ENCODE assay signal across 19 cellular contexts in the genomic region with DNA sequence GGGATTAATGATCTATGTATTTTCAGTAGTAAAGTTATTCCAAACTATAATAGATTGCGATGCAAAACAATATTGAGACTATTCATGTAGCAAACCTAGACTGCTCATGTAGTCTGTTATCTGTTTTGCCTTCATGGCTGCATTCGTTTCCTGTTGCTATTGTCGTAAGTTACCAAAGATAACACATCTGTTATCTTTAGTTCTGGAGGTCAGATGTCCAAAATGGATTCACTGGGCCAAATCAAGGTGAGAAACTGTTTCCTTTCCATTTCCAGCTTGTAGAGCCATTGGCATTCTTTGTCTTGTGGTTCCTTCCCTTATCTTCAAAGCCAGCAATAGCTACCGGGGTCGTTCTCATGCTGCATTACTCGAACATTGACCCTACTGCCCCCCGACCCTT. TPM values are rescaled to one million over a fixed set of nuclear protein-coding genes. Genes with fewer than 3 reads are reported as not detected.
DNase-seq lines count a peak whose midpoint lies in the region; ATAC-seq, FAIRE-seq and TF ChIP-seq lines count a peak whose summit lies in the region.
"Had no signal": no experiment of that assay in that cellular context is flagged by ENCODE, and none has a peak within 500 bp of the region (broad histone marks: within the 10 kb centered on the region; RNA-seq: fewer than 3 reads in every experiment).

No MANE protein-coding gene starts in this region.

- BruUV-seq in K562 (replicated peaks; lab: Mats Ljungman, UMichigan) = no TSS peak
- BruUV-seq in PC-9 (replicated peaks; lab: Mats Ljungman, UMichigan) = no TSS peak

- H2AFZ ChIP-seq in K562 (ENCODE audit: low read depth, low read length) = no peak overlapping the region
- H2AFZ ChIP-seq in mesenchymal stem cell (ENCODE audit: low read depth, low read length) = no peak overlapping the region
- H2AFZ ChIP-seq in PC-9 = no peak overlapping the region

- H3K27ac ChIP-seq in left ventricle myocardium inferior (replicated peaks) = peak overlapping the region; percentile 85
- H3K27ac ChIP-seq in K562 (ENCODE audit: extremely low read depth, low read depth, low read length) = no peak overlapping the region
- no peak overlapping the region for H3K27ac ChIP-seq in mesenchymal stem cell (ENCODE audit: low read length, poor library complexity, severe bottlenecking)
- peak overlapping the region in 5 of 8 donors; percentile 10 to 41 (median 23) for H3K27ac ChIP-seq in spleen
- H3K27ac ChIP-seq in PC-9 = no peak overlapping the region

- H3K4me3 ChIP-seq in left ventricle myocardium inferior (peak overlapping the region; percentile 60), K562 (no peak overlapping the region), mesenchymal stem cell (ENCODE audit: insufficient read depth in 1 of 2, low read depth in 1 of 2, low read length in 2 of 2) (no peak overlapping the region), spleen (no peak overlapping the region), H7 (ENCODE audit: insufficient read depth, low read depth, low read length) (no peak overlapping the region), PC-9 (no peak overlapping the region)
- H3K4me3 ChIP-seq: MG63 had no signal

- H3K4ac ChIP-seq in mesenchymal stem cell (ENCODE audit: low read depth in 1 of 2, low read length in 2 of 2) = no peak overlapping the region

- no peak for TF ChIP-seq EP300 in K562 (IDR thresholded peaks at IDR 0.05; ENCODE audit: low read length)

- no peak overlapping the region for H3K4me2 ChIP-seq in K562 (ENCODE audit: insufficient read depth, low read length)
- no peak overlapping the region for H3K4me2 ChIP-seq in mesenchymal stem cell (ENCODE audit: low read length, poor library complexity, severe bottlenecking)
- no peak overlapping the region for H3K4me2 ChIP-seq in PC-9

- peak overlapping the region; percentile 59 for H2AK5ac ChIP-seq in mesenchymal stem cell (ENCODE audit: low read length, severe bottlenecking)

- intact Hi-C loops in left ventricle myocardium inferior (cut with micrococcal nuclease) (no loop called here), left cardiac atrium (cut with DNase I) (no loop called here), K562 (cut with micrococcal nuclease) (no loop called here), spleen (cut with DNase I; ENCODE audit: low total_unique reads) (no loop called here), PC-9 (cut with micrococcal nuclease; ENCODE audit: unreplicated experiment) (no loop called here)

- TF ChIP-seq CTCF in left ventricle myocardium inferior (IDR thresholded peaks at IDR 0.05; ENCODE audit: borderline replicate concordance) (no peak), K562 (IDR thresholded peaks at IDR 0.05 in 2 of 3, conservative IDR thresholded peaks at IDR 0.05 in 1 of 3; ENCODE audit: insufficient read depth in 2 of 3, low read depth in 1 of 3, low read length in 3 of 3) (no peak), spleen (IDR thresholded peaks at IDR 0.05 in 8 of 11, conservative IDR thresholded peaks at IDR 0.05 in 3 of 11) (no peak), PC-9 (conservative IDR thresholded peaks at IDR 0.05) (no peak)

- no peak overlapping the region for H3K18ac ChIP-seq in mesenchymal stem cell (ENCODE audit: low read depth in 1 of 2, low read length in 2 of 2)

- CTCF ChIA-PET in K562 (lab: Yijun Ruan, JAX; ENCODE audit: low intra/inter-chr PET ratio) (no interaction called here), PC-9 (lab: Charles Lee) (no interaction called here)

- H3K9me3 ChIP-seq in left ventricle myocardium inferior (replicated peaks) = no peaks in the 10 kb centered on the region
- no peaks in the 10 kb centered on the region for H3K9me3 ChIP-seq in K562 (replicated peaks; ENCODE audit: control insufficient read depth, insufficient read depth, low read depth, low read length)
- no peaks in the 10 kb centered on the region for H3K9me3 ChIP-seq in mesenchymal stem cell (ENCODE audit: control insufficient read depth, low read length)
- H3K9me3 ChIP-seq in spleen = no peaks in the 10 kb centered on the region
- H3K9me3 ChIP-seq in PC-9 (ENCODE audit: insufficient read depth, low read depth) = no peaks in the 10 kb centered on the region

- H3K9ac ChIP-seq in K562 (ENCODE audit: insufficient read depth in 1 of 2, low read depth in 2 of 2, low read length in 2 of 2) (no peak overlapping the region), mesenchymal stem cell (ENCODE audit: low read length) (no peak overlapping the region)

- H3K9me2 ChIP-seq in PC-9 (ENCODE audit: insufficient read depth) = no peaks in the 10 kb centered on the region

- H3K36me3 ChIP-seq in left ventricle myocardium inferior (peaks cover 4% of the 10 kb centered on the region), K562 (ENCODE audit: control insufficient read depth, insufficient read depth, low read length) (no peaks in the 10 kb centered on the region), mesenchymal stem cell (ENCODE audit: control insufficient read depth in 1 of 2, insufficient read depth in 2 of 2, low read depth in 1 of 2, low read length in 2 of 2) (peaks cover 2 to 24% of the 10 kb centered on the region in 2 experiments), spleen (peaks cover 0 to 15% (median 0%) of the 10 kb centered on the region in 6 donors), H7 (replicated peaks; ENCODE audit: control insufficient read depth, insufficient read depth, low read length) (no peaks in the 10 kb centered on the region), PC-9 (ENCODE audit: low read depth) (no peaks in the 10 kb centered on the region)
- H3K36me3 ChIP-seq: MG63 had no signal

- ATAC-seq in left cardiac atrium (no peak), K562 (no peak)
- ATAC-seq: CD8-positive, alpha-beta T cell; Panc1 had no signal

- no peak overlapping the region for H3K23ac ChIP-seq in mesenchymal stem cell (ENCODE audit: low read length in 2 of 2)

- H3K14ac ChIP-seq in mesenchymal stem cell (ENCODE audit: low read length in 2 of 2) = no peak overlapping the region

- 15% methylated on average over 7 of the region's 7 CpGs for WGBS in K562 (ENCODE audit: insufficient coverage, low coverage, missing lambda C conversion rate)
- WGBS in mesenchymal stem cell = 87% methylated on average over 6 of the region's 7 CpGs
- 61 to 80% (median 78%) methylated on average over 7 of the region's 7 CpGs for WGBS in spleen, 5 donors

- H2BK120ac ChIP-seq in mesenchymal stem cell (ENCODE audit: low read depth, low read length) = no peak overlapping the region

- H3K79me2 ChIP-seq in K562 (ENCODE audit: control insufficient read depth, insufficient read depth, low read length) (no peaks in the 10 kb centered on the region), PC-9 (ENCODE audit: low read depth) (no peaks in the 10 kb centered on the region)

- TF ChIP-seq POLR2A in K562 (conservative IDR thresholded peaks at IDR 0.05) (no peak), spleen (IDR thresholded peaks at IDR 0.05) (no peak)

- no peak for FAIRE-seq in K562 (lab: Jason Lieb, UNC)
- FAIRE-seq: GM18507 had no signal

- peaks cover 8% of the 10 kb centered on the region for H3K79me1 ChIP-seq in mesenchymal stem cell (replicated peaks; ENCODE audit: low read length, poor library complexity, severe bottlenecking)

- in situ Hi-C loops in K562 (cut with MboI) = no loop called here

- H2BK12ac ChIP-seq in mesenchymal stem cell (ENCODE audit: low read length in 2 of 2) = peak overlapping the region in 1 of 2 experiments; percentile 39

- H4K20me1 ChIP-seq in K562 (replicated peaks; ENCODE audit: control insufficient read depth, insufficient read depth, low read length) (no peaks in the 10 kb centered on the region), PC-9 (ENCODE audit: insufficient read depth) (no peaks in the 10 kb centered on the region)

- no peaks in the 10 kb centered on the region for H3F3A ChIP-seq in PC-9 (ENCODE audit: insufficient read depth, low read depth)

- H3K9me1 ChIP-seq in K562 (ENCODE audit: control insufficient read depth, insufficient read depth, low read length) = no peaks in the 10 kb centered on the region

- no peak for DNase-seq in left ventricle myocardium inferior
- no peak for DNase-seq in left cardiac atrium
- DNase-seq in K562 (ENCODE audit: extremely low read depth in 1 of 4, low spot score in 3 of 4) = peak in 1 of 4 experiments; percentile 25
- DNase-seq in mesenchymal stem cell = no peak
- no peak for DNase-seq in spleen
- DNase-seq in NCI-H2107 treated with DMSO at 0.1 percent for 48 hours (lab: John Stamatoyannopoulos, UW; ENCODE audit: unreplicated experiment) = no peak
- DNase-seq in H7 = no peak
- no peak for DNase-seq in PC-9
- DNase-seq: AML-193; C1 segment of cervical spinal cord; Calu3; CD8-positive, alpha-beta T cell; GOT3; MG63; NCI-H1417; NCI-H1694 treated with DMSO at 0.1 percent for 48 hours; SIG-M5 had no signal

- TF ChIP-seq RAD21 in K562 (CRISPR knock-in tag; conservative IDR thresholded peaks at IDR 0.05 in 1 of 2, IDR thresholded peaks at IDR 0.05 in 1 of 2) = no peak

- H4K8ac ChIP-seq in mesenchymal stem cell (ENCODE audit: low read length) = no peak overlapping the region

- POLR2A ChIA-PET in K562 (lab: Yijun Ruan, JAX) = interaction anchor here (1.1 to 1.4 kb wide), 2 partner anchors 16 to 24 kb away, joined by 3 to 4 read pairs; no protein-coding TSS in a partner anchor
- POLR2A ChIA-PET in PC-9 (lab: Charles Lee; ENCODE audit: unreplicated experiment) = no interaction called here

- no peak overlapping the region for H2BK5ac ChIP-seq in mesenchymal stem cell (ENCODE audit: low read depth, low read length, poor library complexity, severe bottlenecking)

- H2BK15ac ChIP-seq in mesenchymal stem cell (ENCODE audit: low read depth, poor library complexity, severe bottlenecking) = no peak overlapping the region

- H3K4me1 ChIP-seq in left ventricle myocardium inferior (peaks cover 54% of the 10 kb centered on the region), K562 (replicated peaks in 1 of 2; ENCODE audit: control insufficient read depth in 2 of 2, insufficient read depth in 2 of 2, low read length in 2 of 2) (peaks cover 0 to 6% of the 10 kb centered on the region in 2 experiments; a peak in 4 of 5 replicates), mesenchymal stem cell (ENCODE audit: control insufficient read depth, insufficient read depth, low read depth, low read length) (peaks cover 1% of the 10 kb centered on the region), spleen (peaks cover 0 to 42% (median 12%) of the 10 kb centered on the region in 6 donors), PC-9 (replicated peaks; ENCODE audit: insufficient read depth) (no peaks in the 10 kb centered on the region)

- no peak overlapping the region for H4K91ac ChIP-seq in mesenchymal stem cell (ENCODE audit: low read length)

- no peaks in the 10 kb centered on the region for H3K27me3 ChIP-seq in left ventricle myocardium inferior (ENCODE audit: low read depth)
- no peaks in the 10 kb centered on the region for H3K27me3 ChIP-seq in K562 (ENCODE audit: control insufficient read depth in 2 of 2, insufficient read depth in 2 of 2, low read length in 2 of 2)
- no peaks in the 10 kb centered on the region for H3K27me3 ChIP-seq in mesenchymal stem cell (ENCODE audit: control insufficient read depth in 1 of 2, insufficient read depth in 1 of 2, low read length in 2 of 2)
- H3K27me3 ChIP-seq in spleen (replicated peaks in 1 of 7) = no peaks in the 10 kb centered on the region
- H3K27me3 ChIP-seq in H7 (ENCODE audit: control insufficient read depth, insufficient read depth, low read length) = no peaks in the 10 kb centered on the region
- H3K27me3 ChIP-seq in PC-9 (ENCODE audit: insufficient read depth, low read depth) = no peaks in the 10 kb centered on the region
- H3K27me3 ChIP-seq: MG63 had no signal

RNA-seq across cellular contexts. Expression of gene ITGAV, which starts 20.9 kb away (rescaled TPM):
- total RNA-seq in left ventricle myocardium inferior = 178 TPM
- total RNA-seq in left cardiac atrium = 100 to 1,000 TPM in 1 of 2 donors, 10 to 100 TPM in 1; 83.3 to 140 TPM
- 44.5 and 102 TPM in 2 replicates for total RNA-seq in K562 (2011; cell fraction: chromatin; rRNA removed; ENCODE audit: low replicate concordance)
- 19.5 and 40.0 TPM in 2 replicates for total RNA-seq in K562 (2011; cell fraction: nucleolus; rRNA removed)
- total RNA-seq in K562 (2011; cell fraction: nucleoplasm; rRNA removed) = 34.2 and 43.0 TPM in 2 replicates
- 10.4 and 10.7 TPM in 2 replicates for total RNA-seq in K562 (2014; rRNA removed)
- 17.6 and 18.4 TPM in 2 replicates for total RNA-seq in K562 (2014; rRNA removed; fragmentation: Illumina TruSeq; extraction: Trizol)
- total RNA-seq in K562 (2015; rRNA removed; fragmentation: Illumina TruSeq; extraction: Trizol) = 16.2 and 16.5 TPM in 2 replicates
- 15.5 and 17.7 TPM in 2 replicates for total RNA-seq in K562 (2021)
- 16.2 and 16.3 TPM in 2 replicates for polyA plus RNA-seq in K562 (2011; rRNA removed)
- polyA plus RNA-seq in K562 (2011; cell fraction: cytosol; rRNA removed) = 3.6 and 7.9 TPM in 2 replicates
- 29.1 and 37.9 TPM in 2 replicates for polyA plus RNA-seq in K562 (2011; cell fraction: nucleus; rRNA removed)
- polyA plus RNA-seq in K562 (2012) = 8.4 and 15.6 TPM in 2 replicates
- 8.5 and 10.3 TPM in 2 replicates for polyA plus RNA-seq in K562 (2014; fragmentation: Illumina TruSeq; extraction: Trizol)
- 1 to 10 TPM; 3.7 to 4.6 TPM for polyA plus RNA-seq in K562 (2014; fragmentation: Nextera tagmentation; extraction: Ambion mirVana)
- 7.4 and 8.8 TPM in 2 replicates for polyA plus RNA-seq in K562 (2014; rRNA removed)
- polyA minus RNA-seq in K562 (2011; rRNA and poly(A)+ RNA removed) = 32.1 and 40.9 TPM in 2 replicates
- 16.9 and 21.9 TPM in 2 replicates for polyA minus RNA-seq in K562 (2011; cell fraction: cytosol; rRNA and poly(A)+ RNA removed)
- polyA minus RNA-seq in K562 (2011; cell fraction: nucleus; rRNA and poly(A)+ RNA removed) = 25.4 and 40.0 TPM in 2 replicates
- 126 TPM for polyA plus RNA-seq in mesenchymal stem cell (2013, experiment 1 of 2)
- polyA plus RNA-seq in mesenchymal stem cell (2013, experiment 2 of 2) = 117 TPM
- 10 to 100 TPM; 51.1 to 85.4 (median 65.5) TPM for total RNA-seq in spleen
- 10 to 100 TPM in 1 of 3 donors, 1 to 10 TPM in 2; 5.6 to 10.3 (median 9.5) TPM for polyA plus RNA-seq in spleen
- total RNA-seq in H7 (2014; rRNA removed; shearing (Covaris generic)) = 28.6 and 30.5 TPM in 2 replicates
- 25.0 and 28.0 TPM in 2 replicates for total RNA-seq in PC-9 (2021)

Comparison
In these comparisons a context has a peak if more than half of its experiments do, and no peak if none do; other contexts are left out.
1. H3K27ac ChIP-seq: peak in left ventricle myocardium inferior (single experiment) and spleen (5 of 8); none in K562 (single experiment), mesenchymal stem cell (single experiment) and PC-9 (single experiment).